ENCODE assay signal across 30 cellular contexts in genomic region chr16:68059804-68060203, GRCh38. TPM values are rescaled to one million over a fixed set of nuclear protein-coding genes. Genes with fewer than 3 reads are reported as not detected.
DNase-seq lines count a peak whose midpoint lies in the region; ATAC-seq and TF ChIP-seq lines count a peak whose summit lies in the region.
"Had no signal": no experiment of that assay in that cellular context is flagged by ENCODE, and none has a peak within 500 bp of the region (broad histone marks: within the 10 kb centered on the region; RNA-seq: fewer than 3 reads in every experiment).

No MANE protein-coding gene starts in this region.

- H3K27me3 Mint-ChIP-seq in activated T-helper 17 cell treated with anti-CD3 and anti-CD28 coated beads, Interleukin-2, amount 50 U/mL, for 72 hours, result no peaks in the 10 kb centered on the region
- H3K27me3 Mint-ChIP-seq in natural killer cell (ENCODE audit: low read depth in 2 of 2), result no peaks in the 10 kb centered on the region
- H3K27me3 Mint-ChIP-seq: brain had no signal

- no peak for ATAC-seq in Right ventricle myocardium inferior
- peak; percentile 53 for ATAC-seq in activated T-helper 17 cell treated with anti-CD3 and anti-CD28 coated beads, Interleukin-2, amount 50 U/mL, for 72 hours (replicated peaks)
- ATAC-seq in natural killer cell, result no peak
- ATAC-seq: heart left ventricle, left colon had no signal

- H3K4me1 ChIP-seq in left ventricle myocardium inferior, result peaks cover 8% of the 10 kb centered on the region
- H3K4me1 ChIP-seq in adrenal gland (replicated peaks in 1 of 2), result peaks cover 0 to 3% of the 10 kb centered on the region in 2 donors
- peaks cover 3% of the 10 kb centered on the region for H3K4me1 ChIP-seq in vagina

- H3K4me1 Mint-ChIP-seq in activated T-helper 17 cell treated with anti-CD3 and anti-CD28 coated beads, Interleukin-2, amount 50 U/mL, for 72 hours, result peaks cover 24% of the 10 kb centered on the region
- H3K4me1 Mint-ChIP-seq in natural killer cell, result peaks cover 82 to 86% of the 10 kb centered on the region in 2 donors
- H3K4me1 Mint-ChIP-seq: H9 had no signal

- peak overlapping the region; percentile 65 for H3K27ac Mint-ChIP-seq in activated T-helper 17 cell treated with anti-CD3 and anti-CD28 coated beads, Interleukin-2, amount 50 U/mL, for 72 hours
- peak overlapping the region; percentile 92 to 93 for H3K27ac Mint-ChIP-seq in natural killer cell
- H3K27ac Mint-ChIP-seq: brain, H9 had no signal

- H3K9me3 Mint-ChIP-seq in activated T-helper 17 cell treated with anti-CD3 and anti-CD28 coated beads, Interleukin-2, amount 50 U/mL, for 72 hours, result no peaks in the 10 kb centered on the region
- H3K9me3 Mint-ChIP-seq in natural killer cell, result no peaks in the 10 kb centered on the region
- H3K9me3 Mint-ChIP-seq: H9 had no signal

- intact Hi-C loops in left ventricle myocardium inferior (cut with micrococcal nuclease), result no loop called here
- intact Hi-C loops in Right ventricle myocardium inferior (cut with DNase I), result no loop called here
- intact Hi-C loops in natural killer cell (cut with micrococcal nuclease), result loop anchor here (5.0 to 10.0 kb wide), 2 partner anchors 38 to 255 kb away; partner anchors contain the start of genes DDX28, DUS2, RANBP10 and TSNAXIP1
- intact Hi-C loops in adrenal gland (cut with DNase I), result no loop called here
- intact Hi-C loops in vagina (cut with DNase I), result no loop called here

- peaks cover 18% of the 10 kb centered on the region for H3K36me3 ChIP-seq in left ventricle myocardium inferior
- peaks cover 0 to 8% of the 10 kb centered on the region in 2 donors for H3K36me3 ChIP-seq in adrenal gland (replicated peaks in 1 of 2)
- peaks cover 0 to 9% of the 10 kb centered on the region in 2 donors for H3K36me3 ChIP-seq in vagina

- H3K9me3 ChIP-seq in left ventricle myocardium inferior (replicated peaks) (no peaks in the 10 kb centered on the region), adrenal gland (replicated peaks in 1 of 3) (no peaks in the 10 kb centered on the region), vagina (no peaks in the 10 kb centered on the region)
- H3K9me3 ChIP-seq: heart left ventricle had no signal

- TF ChIP-seq CTCF in left ventricle myocardium inferior (IDR thresholded peaks at IDR 0.05; ENCODE audit: borderline replicate concordance) (no peak), natural killer cell (IDR thresholded peaks at IDR 0.05) (no peak), adrenal gland (IDR thresholded peaks at IDR 0.05) (no peak), vagina (IDR thresholded peaks at IDR 0.05) (no peak)

- no peak for TF ChIP-seq POLR2A in adrenal gland (IDR thresholded peaks at IDR 0.05)
- no peak for TF ChIP-seq POLR2A in vagina (IDR thresholded peaks at IDR 0.05)

- no peak for DNase-seq in left ventricle myocardium inferior
- DNase-seq in Right ventricle myocardium inferior (ENCODE audit: missing footprints), result no peak
- no peak for DNase-seq in natural killer cell
- DNase-seq in HK-2 (ENCODE audit: unreplicated experiment), result no peak
- no peak for DNase-seq in adrenal gland
- no peak for DNase-seq in vagina (ENCODE audit: extremely low spot score in 2 of 2)
- DNase-seq: activated CD4-positive, alpha-beta T cell treated with anti-CD3 and anti-CD28 coated beads, Interleukin-2, amount 50 U/mL, for 48 hours; activated T-cell treated with anti-CD3 and anti-CD28 coated beads, Interleukin-2, amount 50 U/mL, for 1 hour; effector CD4-positive, alpha-beta T cell; erythroblast; foreskin fibroblast; H9; heart left ventricle; Karpas-422; left colon; mesendoderm; NCI-H187; retina; stimulated activated CD4-positive, alpha-beta T cell treated with anti-CD3 and anti-CD28 coated beads, Interleukin-2, amount 100 ng/mL, for 24 hours had no signal

- H3K27ac ChIP-seq in left ventricle myocardium inferior (replicated peaks), result peak overlapping the region; percentile 56
- H3K27ac ChIP-seq in adrenal gland, result no peak overlapping the region
- H3K27ac ChIP-seq in vagina, result no peak overlapping the region
- H3K27ac ChIP-seq: C4-2B, VCaP had no signal

- peaks cover 82% of the 10 kb centered on the region for H3K36me3 Mint-ChIP-seq in activated T-helper 17 cell treated with anti-CD3 and anti-CD28 coated beads, Interleukin-2, amount 50 U/mL, for 72 hours (ENCODE audit: low read depth)
- no peaks in the 10 kb centered on the region for H3K36me3 Mint-ChIP-seq in natural killer cell

- H3K4me3 ChIP-seq in left ventricle myocardium inferior, result no peak overlapping the region
- no peak overlapping the region for H3K4me3 ChIP-seq in adrenal gland
- no peak overlapping the region for H3K4me3 ChIP-seq in vagina
- H3K4me3 ChIP-seq: heart left ventricle, smooth muscle cell had no signal

- H3K4me3 Mint-ChIP-seq in activated T-helper 17 cell treated with anti-CD3 and anti-CD28 coated beads, Interleukin-2, amount 50 U/mL, for 72 hours, result peak overlapping the region; percentile 1
- peak overlapping the region; percentile 62 for H3K4me3 Mint-ChIP-seq in natural killer cell
- H3K4me3 Mint-ChIP-seq: brain, H9 had no signal

- H3K27me3 ChIP-seq in left ventricle myocardium inferior (ENCODE audit: low read depth), result no peaks in the 10 kb centered on the region
- H3K27me3 ChIP-seq in adrenal gland, result no peaks in the 10 kb centered on the region
- no peaks in the 10 kb centered on the region for H3K27me3 ChIP-seq in vagina
- H3K27me3 ChIP-seq: heart left ventricle had no signal

RNA-seq across cellular contexts. Expression of gene NFATC3, which starts 25.4 kb away (rescaled TPM):
- total RNA-seq in left ventricle myocardium inferior (20.9 TPM), Right ventricle myocardium inferior (23.7 TPM), natural killer cell (100 to 1,000 TPM; 241 to 282 (median 263) TPM), adrenal gland (10 to 100 TPM; 26.6 to 81.2 (median 37.7) TPM), vagina (51.8 TPM)
- total RNA-seq in activated T-helper 17 cell treated with anti-CD3 and anti-CD28 coated beads, Interleukin-2, amount 50 U/mL, for 72 hours, result 10 to 100 TPM; 71.1 to 78.1 TPM
- 10 to 100 TPM in 2 of 3 donors, 1 to 10 TPM in 1; 6.6 to 20.3 (median 11.6) TPM for polyA plus RNA-seq in adrenal gland

RNA-seq across cellular contexts. Expression of gene DUS2, which starts 36.7 kb away (rescaled TPM):
- total RNA-seq in left ventricle myocardium inferior (6.8 TPM), Right ventricle myocardium inferior (7.0 TPM), natural killer cell (10 to 100 TPM; 21.6 to 24.2 (median 22.7) TPM), adrenal gland (10 to 100 TPM in 5 of 8 donors, 1 to 10 TPM in 3; 6.3 to 19.4 (median 12.7) TPM), vagina (11.5 TPM)
- total RNA-seq in activated T-helper 17 cell treated with anti-CD3 and anti-CD28 coated beads, Interleukin-2, amount 50 U/mL, for 72 hours, result 10 to 100 TPM; 24.6 to 35.0 TPM
- 10 to 100 TPM in 2 of 3 donors, 1 to 10 TPM in 1; 7.1 to 13.2 (median 10.1) TPM for polyA plus RNA-seq in adrenal gland

RNA-seq across cellular contexts. Expression of gene DDX28, which starts 36.8 kb away (rescaled TPM):
- 8.9 TPM for total RNA-seq in left ventricle myocardium inferior
- total RNA-seq in Right ventricle myocardium inferior, result 7.5 TPM
- 10 to 100 TPM in 1 of 2 donors, 1 to 10 TPM in 1; 7.2 to 18.7 TPM for total RNA-seq in activated T-helper 17 cell treated with anti-CD3 and anti-CD28 coated beads, Interleukin-2, amount 50 U/mL, for 72 hours
- total RNA-seq in natural killer cell, result 10 to 100 TPM; 17.4 to 19.0 (median 17.9) TPM
- 10 to 100 TPM in 6 of 8 donors, 1 to 10 TPM in 2; 6.4 to 18.2 (median 12.9) TPM for total RNA-seq in adrenal gland
- 10 to 100 TPM in 1 of 3 donors, 1 to 10 TPM in 2; 6.8 to 13.0 (median 9.1) TPM for polyA plus RNA-seq in adrenal gland
- total RNA-seq in vagina, result 17.7 TPM

RNA-seq across cellular contexts. Expression of gene DPEP2NB, which starts 44.1 kb away (rescaled TPM):
- not detected for total RNA-seq in left ventricle myocardium inferior
- total RNA-seq in Right ventricle myocardium inferior, result not detected
- not detected for total RNA-seq in activated T-helper 17 cell treated with anti-CD3 and anti-CD28 coated beads, Interleukin-2, amount 50 U/mL, for 72 hours
- total RNA-seq in natural killer cell, result not detected
- total RNA-seq in adrenal gland, result not detected
- not detected for polyA plus RNA-seq in adrenal gland
- total RNA-seq in vagina, result not detected
- total RNA-seq: chondrocyte; H9; heart left ventricle; left colon; myocyte; osteocyte; RPMI7951; smooth muscle cell; T-helper 2 cell treated with Interferon-gamma antibody and Interleukin-4, amounts not matched to agents 100 ng/mL and 5 ng/mL, for 36 hours; temporal lobe had no signal
- polyA plus RNA-seq: heart left ventricle, smooth muscle cell had no signal
